In genomic region chr1:185694081-185694480, GRCh38 we compare ENCODE assay signal across 9 cellular contexts. TPM values are rescaled to one million over a fixed set of nuclear protein-coding genes. Genes with fewer than 3 reads are reported as not detected.
DNase-seq lines count a peak whose midpoint lies in the region; ATAC-seq, FAIRE-seq and TF ChIP-seq lines count a peak whose summit lies in the region.
"Had no signal": no experiment of that assay in that cellular context is flagged by ENCODE, and none has a peak within 500 bp of the region (broad histone marks: within the 10 kb centered on the region; RNA-seq: fewer than 3 reads in every experiment).

No MANE protein-coding gene starts in this region.

- H3K27ac ChIP-seq in caudate nucleus (ENCODE audit: low read depth, low read length) = peak overlapping the region; percentile 27

- peak; percentile 72 for FAIRE-seq in GM12892 (lab: Jason Lieb, UNC)
- FAIRE-seq: endometrium had no signal

- in situ Hi-C loops in KBM-7 (cut with MboI; ENCODE audit: low pct_unique_long_range_greater_than_20kb, low sequenced_read_pairs) = no loop called here

- peak overlapping the region; percentile 9 for H3K27ac Mint-ChIP-seq in nephron progenitor cell

- peaks cover 6% of the 10 kb centered on the region for H3K27me3 Mint-ChIP-seq in nephron progenitor cell (ENCODE audit: low read depth, poor library complexity)

- no peak for TF ChIP-seq POLR2A in GM12892 (IDR thresholded peaks at IDR 0.05; ENCODE audit: low read depth, low read length)

- ATAC-seq in GM21423 (IDR thresholded peaks at IDR 0.05; ENCODE audit: unreplicated experiment) = peak; percentile 93

- H3K4me1 Mint-ChIP-seq in nephron progenitor cell = peaks cover 13% of the 10 kb centered on the region

- H3K36me3 Mint-ChIP-seq in nephron progenitor cell (ENCODE audit: low read depth) = no peaks in the 10 kb centered on the region

- H3K9me3 Mint-ChIP-seq in nephron progenitor cell = no peaks in the 10 kb centered on the region

- DNase-seq in GM12892 (ENCODE audit: insufficient read length) = no peak
- DNase-seq in KBM-7 = peak; percentile 75
- DNase-seq in caudate nucleus (lab: John Stamatoyannopoulos, UW) = no peak
- DNase-seq in nephron progenitor cell = no peak
- DNase-seq in kidney glomerular epithelial cell (lab: John Stamatoyannopoulos, UW) = no peak
- DNase-seq in epidermal melanocyte (ENCODE audit: insufficient read length, low spot score) = no peak
- no peak for DNase-seq in NCI-H1436 (lab: John Stamatoyannopoulos, UW)

- no peak overlapping the region for H3K4me3 Mint-ChIP-seq in nephron progenitor cell

- no peak for TF ChIP-seq CTCF in nephron progenitor cell (IDR thresholded peaks at IDR 0.05)

RNA-seq across cellular contexts. Expression of gene HMCN1, which starts 40.1 kb away (rescaled TPM):
- 0.15 TPM for polyA plus RNA-seq in GM12892 (2012; ENCODE audit: missing spikeins)
